ENCODE assay signal across 28 cellular contexts in genomic region chr15:46900992-46901391, GRCh38.
A peak's percentile ranks its signal among the peaks of the same experiment; 100 is the strongest.
DNase-seq lines count a peak whose midpoint lies in the region; ATAC-seq and TF ChIP-seq lines count a peak whose summit lies in the region.
"Had no signal": no experiment of that assay in that cellular context is flagged by ENCODE, and none has a peak within 500 bp of the region (broad histone marks: within the 10 kb centered on the region; RNA-seq: fewer than 3 reads in every experiment).

No MANE protein-coding gene starts in this region.

- DNase-seq in GM04504 (ENCODE audit: low read depth) (peak; percentile 36), RKO (ENCODE audit: low spot score) (peak; percentile 12), foreskin fibroblast (peak; percentile 4 to 21), smooth muscle cell (lab: John Stamatoyannopoulos, UW; ENCODE audit: unreplicated experiment) (no peak), NCI-H2107 treated with DMSO at 0.1 percent for 48 hours (lab: John Stamatoyannopoulos, UW; ENCODE audit: unreplicated experiment) (no peak), esophagus muscularis mucosa (ENCODE audit: extremely low spot score) (no peak)
- DNase-seq: BE2C; CD8-positive, alpha-beta memory T cell; DMS 273 treated with DMSO at 0.1 percent for 48 hours; DMS79 treated with DMSO at 0.1 percent for 48 hours; GM23248; H7; NCI-H1048; NCI-H1417 treated with DMSO at 0.1 percent for 48 hours; NCI-H1694 treated with DMSO at 0.1 percent for 48 hours; NCI-H2081; NCI-H2171; NCI-H226; NCI-H510A; NCI-H69; NK-92 treated with Interleukin-12 subunit alpha and Interleukin-12 subunit beta, amount 100 ng/mL, for 24 hours; PC-3; Right ventricle myocardium superior; T-cell had no signal

- TF ChIP-seq POLR2A in esophagus muscularis mucosa (IDR thresholded peaks at IDR 0.05; ENCODE audit: low read depth): no peak

- peak overlapping the region; percentile 56 for H3K4me2 ChIP-seq in smooth muscle cell
- H3K4me2 ChIP-seq: A549, KMS-11 had no signal

- no peak overlapping the region for H3K9ac ChIP-seq in smooth muscle cell (ENCODE audit: low read depth)
- H3K9ac ChIP-seq: GM23248, KMS-11 had no signal

- TF ChIP-seq EP300 in esophagus muscularis mucosa (IDR thresholded peaks at IDR 0.05): no peak

- intact Hi-C loops in esophagus muscularis mucosa (cut with DNase I): no loop called here

- WGBS in smooth muscle cell (ENCODE audit: low lambda C conversion rate): 34% methylated on average over 2 of the region's 2 CpGs
- 82% methylated on average over 2 of the region's 2 CpGs for WGBS in esophagus muscularis mucosa

- H3F3A ChIP-seq in smooth muscle cell (ENCODE audit: low read depth): peaks cover 3% of the 10 kb centered on the region

- H3K4me3 ChIP-seq in foreskin fibroblast (ENCODE audit: low read depth in 1 of 2, low read length in 2 of 2) (no peak overlapping the region), smooth muscle cell (no peak overlapping the region), esophagus muscularis mucosa (no peak overlapping the region)
- H3K4me3 ChIP-seq: A549, GM23248, SJSA1 had no signal

- H3K9me3 ChIP-seq in smooth muscle cell (replicated peaks; ENCODE audit: low read depth) (no peaks in the 10 kb centered on the region), esophagus muscularis mucosa (no peaks in the 10 kb centered on the region)
- H3K9me3 ChIP-seq: A549, BE2C, SJSA1 had no signal

- no peaks in the 10 kb centered on the region for H3K27me3 ChIP-seq in smooth muscle cell (ENCODE audit: low read depth)
- H3K27me3 ChIP-seq in esophagus muscularis mucosa: no peaks in the 10 kb centered on the region
- H3K27me3 ChIP-seq: BE2C, SJSA1 had no signal

- H3K36me3 ChIP-seq in smooth muscle cell (ENCODE audit: low read depth) (no peaks in the 10 kb centered on the region), esophagus muscularis mucosa (no peaks in the 10 kb centered on the region)
- H3K36me3 ChIP-seq: BE2C, SJSA1 had no signal

- H4K20me1 ChIP-seq in smooth muscle cell (ENCODE audit: low read depth): no peaks in the 10 kb centered on the region

- H2AFZ ChIP-seq in smooth muscle cell (ENCODE audit: low read depth): no peak overlapping the region
- H2AFZ ChIP-seq: GM23248 had no signal

- no peaks in the 10 kb centered on the region for H3K79me2 ChIP-seq in smooth muscle cell (ENCODE audit: low read depth)

- H3K27ac ChIP-seq in smooth muscle cell (ENCODE audit: low read depth): peak overlapping the region; percentile 45
- H3K27ac ChIP-seq in esophagus muscularis mucosa (replicated peaks in 1 of 4): no peak overlapping the region
- H3K27ac ChIP-seq: A549, GM23248, KMS-11, SJSA1 had no signal

- H3K4me1 ChIP-seq in smooth muscle cell (ENCODE audit: low read depth): no peaks in the 10 kb centered on the region
- H3K4me1 ChIP-seq in esophagus muscularis mucosa: no peaks in the 10 kb centered on the region
- H3K4me1 ChIP-seq: A549, BE2C, SJSA1 had no signal

- ATAC-seq in GM18519 (IDR thresholded peaks at IDR 0.05; ENCODE audit: low FRiP score, unreplicated experiment): no peak
- ATAC-seq: A549, PC-3, T-cell had no signal

- TF ChIP-seq CTCF in foreskin fibroblast (IDR thresholded peaks at IDR 0.05; ENCODE audit: low read depth, low read length) (no peak), smooth muscle cell (IDR thresholded peaks at IDR 0.05; ENCODE audit: borderline replicate concordance, insufficient read depth, poor library complexity, severe bottlenecking) (no peak), esophagus muscularis mucosa (IDR thresholded peaks at IDR 0.05) (no peak)

Comparison
In these comparisons a context has a peak if more than half of its experiments do, and no peak if none do; other contexts are left out.
1. DNase-seq: peak in GM04504 (single experiment), RKO (single experiment) and foreskin fibroblast (2 of 2); none in smooth muscle cell (single experiment), NCI-H2107 treated with DMSO at 0.1 percent for 48 hours (single experiment) and esophagus muscularis mucosa (single experiment).